8 cellular contexts compared by ENCODE assay signal in genomic region chrX:101385795-101386541, GRCh38. TPM values are rescaled to one million over a fixed set of nuclear protein-coding genes. Genes with fewer than 3 reads are reported as not detected.
DNase-seq lines count a peak whose midpoint lies in the region; ATAC-seq and TF ChIP-seq lines count a peak whose summit lies in the region.
"Had no signal": no experiment of that assay in that cellular context is flagged by ENCODE, and none has a peak within 500 bp of the region (broad histone marks: within the 10 kb centered on the region; RNA-seq: fewer than 3 reads in every experiment).

TSS of gene BTK (minus strand) at chrX:101386191. CDS start at chrX:101375284, 10,907 bp downstream.

- H3K27me3 Mint-ChIP-seq in type B pancreatic cell = no peaks in the 10 kb centered on the region
- peaks cover 3% of the 10 kb centered on the region for H3K27me3 Mint-ChIP-seq in glutamatergic neuron (ENCODE audit: unreplicated experiment)

- H3K9me3 ChIP-seq in subcutaneous abdominal adipose tissue (ENCODE audit: control insufficient read depth in 5 of 5, low read length in 5 of 5) = peaks cover 0 to 2% (median 0%) of the 10 kb centered on the region in 5 donors
- H3K9me3 ChIP-seq: MG63 had no signal

- TF ChIP-seq CTCF in type B pancreatic cell (conservative IDR thresholded peaks at IDR 0.05) (no peak), glutamatergic neuron (IDR thresholded peaks at IDR 0.05; ENCODE audit: partially characterized antibody, unreplicated experiment) (no peak)

- H3K9me3 Mint-ChIP-seq in type B pancreatic cell (no peaks in the 10 kb centered on the region), glutamatergic neuron (ENCODE audit: unreplicated experiment) (peaks cover 2% of the 10 kb centered on the region)

- no peak within 1 kb of the TSS for H3K27ac Mint-ChIP-seq in type B pancreatic cell
- no peak within 1 kb of the TSS for H3K27ac Mint-ChIP-seq in glutamatergic neuron (ENCODE audit: unreplicated experiment)

- H3K4me3 ChIP-seq in subcutaneous abdominal adipose tissue (ENCODE audit: low read depth in 1 of 5, low read length in 5 of 5) = peak within 1 kb of the TSS; percentile 6 to 50 (median 40)
- H3K4me3 ChIP-seq: MG63 had no signal

- TF ChIP-seq POLR2A in GM19099 (IDR thresholded peaks at IDR 0.05; ENCODE audit: extremely low read depth, insufficient read length, low read depth) = peak; percentile 69
- peak; percentile 84 for TF ChIP-seq POLR2A in Raji (IDR thresholded peaks at IDR 0.05; ENCODE audit: insufficient read depth, low read depth, low read length)

- DNase-seq in posterior cingulate gyrus (no peak), type B pancreatic cell (ENCODE audit: extremely low spot score, unreplicated experiment) (no peak), glutamatergic neuron (no peak)
- DNase-seq: MG63 had no signal

- no peak within 1 kb of the TSS for H3K27ac ChIP-seq in subcutaneous abdominal adipose tissue (ENCODE audit: low read depth, low read length)

- H3K36me3 ChIP-seq in subcutaneous abdominal adipose tissue (ENCODE audit: control insufficient read depth in 5 of 5, insufficient read depth in 5 of 5, low read length in 5 of 5) = no peaks in the 10 kb centered on the region
- H3K36me3 ChIP-seq: MG63 had no signal

- peak within 1 kb of the TSS in 1 of 5 donors; percentile 18 for H3K9ac ChIP-seq in subcutaneous abdominal adipose tissue (ENCODE audit: low read length in 5 of 5)

- ATAC-seq in HG02981 (IDR thresholded peaks at IDR 0.05; ENCODE audit: unreplicated experiment) = peak; percentile 58

- intact Hi-C loops in posterior cingulate gyrus (cut with DNase I) = no loop called here

- no peaks in the 10 kb centered on the region for H3K4me1 Mint-ChIP-seq in type B pancreatic cell (ENCODE audit: unreplicated experiment)
- peaks cover 1% of the 10 kb centered on the region for H3K4me1 Mint-ChIP-seq in glutamatergic neuron (ENCODE audit: low read depth, unreplicated experiment)

- H3K36me3 Mint-ChIP-seq in type B pancreatic cell = peaks cover 2% of the 10 kb centered on the region
- H3K36me3 Mint-ChIP-seq in glutamatergic neuron (ENCODE audit: unreplicated experiment) = no peaks in the 10 kb centered on the region

- peaks cover 0 to 5% (median 3%) of the 10 kb centered on the region in 5 donors for H3K4me1 ChIP-seq in subcutaneous abdominal adipose tissue (ENCODE audit: control insufficient read depth in 5 of 5, insufficient read depth in 5 of 5, low read length in 5 of 5)

- H3K4me3 Mint-ChIP-seq in type B pancreatic cell (no peak within 1 kb of the TSS), glutamatergic neuron (ENCODE audit: unreplicated experiment) (no peak within 1 kb of the TSS)

- peaks cover 2 to 13% (median 4%) of the 10 kb centered on the region in 5 donors for H3K27me3 ChIP-seq in subcutaneous abdominal adipose tissue (ENCODE audit: control insufficient read depth in 5 of 5, insufficient read depth in 4 of 5, low read length in 5 of 5)
- H3K27me3 ChIP-seq: MG63 had no signal

RNA-seq across cellular contexts. Expression of gene BTK, which starts in this region (rescaled TPM):
- total RNA-seq in type B pancreatic cell (ENCODE audit: low replicate concordance) (0.34 and 0.38 TPM in 2 replicates), glutamatergic neuron (ENCODE audit: unreplicated experiment) (1.1 TPM)
